In the genomic region with DNA sequence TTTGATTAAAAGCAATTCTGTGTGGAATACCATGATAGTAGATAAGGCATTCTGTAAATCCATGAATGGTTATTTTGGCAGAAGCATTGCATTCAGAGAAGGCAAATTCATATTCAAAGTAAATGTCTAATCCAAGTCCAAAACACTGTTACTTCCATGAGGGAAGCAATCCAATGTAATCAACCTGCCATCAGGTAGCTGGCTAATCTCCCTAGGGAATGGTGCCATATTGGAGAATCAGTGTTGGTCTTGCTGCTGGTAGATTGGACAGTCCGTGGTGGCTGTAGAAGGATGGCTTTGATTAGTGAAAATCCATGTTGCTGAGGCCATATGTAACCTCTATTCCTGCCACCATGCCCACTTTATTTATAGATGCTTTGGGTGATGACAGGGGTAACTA, we compare ENCODE assay signal across 8 cellular contexts.
"Had no signal": no experiment of that assay in that cellular context is flagged by ENCODE, and none has a peak within 500 bp of the region (broad histone marks: within the 10 kb centered on the region; RNA-seq: fewer than 3 reads in every experiment).

No MANE protein-coding gene starts in this region.

- H3K4me3 ChIP-seq: GM12878 had no signal

- DNase-seq: GDM1, GF-D8 had no signal

- ATAC-seq: GM12878 had no signal

- FAIRE-seq: G401.6, GM12878, GM12891, GM12892, GM18507, GM19239 had no signal
